Comparison of ENCODE assay signal across 17 cellular contexts in the genomic region with DNA sequence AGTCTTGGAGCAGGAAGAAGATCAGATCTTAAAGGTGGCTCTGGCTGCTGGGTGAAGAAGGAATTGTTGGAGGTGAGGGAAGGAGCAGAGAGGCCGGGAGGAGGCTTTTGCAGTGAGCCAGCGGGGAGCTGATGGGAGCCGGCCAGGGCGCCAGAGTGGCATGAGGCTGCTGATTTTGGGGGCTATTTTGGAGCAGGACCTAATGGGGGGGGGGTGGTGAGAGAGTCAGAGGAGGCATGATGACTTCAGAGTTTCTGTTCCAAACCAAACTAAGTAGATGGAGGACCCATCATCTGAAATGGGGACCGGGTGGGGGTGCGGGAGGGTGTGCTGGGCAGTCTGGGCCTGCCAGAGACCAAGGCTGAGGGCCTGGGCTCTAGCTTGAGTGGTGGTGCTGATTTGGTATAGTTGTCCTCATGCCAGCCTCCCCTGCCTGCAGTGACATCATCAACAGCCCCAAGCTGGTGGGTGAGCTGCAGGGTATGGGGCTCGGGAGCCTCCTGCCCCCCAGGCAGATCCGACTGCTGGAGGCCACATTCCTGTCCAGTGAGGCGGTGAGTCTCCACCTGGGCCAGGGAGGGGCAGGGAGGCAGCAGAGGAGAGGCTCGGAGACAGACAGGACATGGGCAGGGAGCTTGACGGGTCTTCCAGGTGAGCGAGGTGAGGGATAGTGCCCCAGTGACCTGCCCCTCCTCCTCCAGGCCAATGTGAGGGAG. TPM values are rescaled to one million over a fixed set of nuclear protein-coding genes. Genes with fewer than 3 reads are reported as not detected.
DNase-seq lines count a peak whose midpoint lies in the region; ATAC-seq, FAIRE-seq and TF ChIP-seq lines count a peak whose summit lies in the region.
"Had no signal": no experiment of that assay in that cellular context is flagged by ENCODE, and none has a peak within 500 bp of the region (broad histone marks: within the 10 kb centered on the region; RNA-seq: fewer than 3 reads in every experiment).

No MANE protein-coding gene starts in this region.

- TF ChIP-seq CTCF in uterus (IDR thresholded peaks at IDR 0.05) (no peak), ascending aorta (IDR thresholded peaks at IDR 0.05) (no peak)

- ATAC-seq in GM18502 (IDR thresholded peaks at IDR 0.05; ENCODE audit: poor library complexity, unreplicated experiment), result no peak
- ATAC-seq: naive thymus-derived CD8-positive, alpha-beta T cell had no signal

- TF ChIP-seq POLR2A in uterus (IDR thresholded peaks at IDR 0.05), result no peak

- DNase-seq in HTR-8/SVneo (ENCODE audit: insufficient read length, low spot score) (no peak), astrocyte of the hippocampus (ENCODE audit: low read depth, low spot score) (peak; percentile 32), left kidney (ENCODE audit: low read depth, low spot score) (peak; percentile 57), uterus (no peak), ascending aorta (ENCODE audit: low spot score in 2 of 2) (no peak), NK-92 (lab: John Stamatoyannopoulos, UW; ENCODE audit: unreplicated experiment) (no peak)
- DNase-seq: activated CD4-positive, alpha-beta T cell treated with anti-CD3 and anti-CD28 coated beads for 1 hour; activated CD8-positive, alpha-beta memory T cell treated with anti-CD3 and anti-CD28 coated beads, Interleukin-2, amount 50 U/mL, for 48 hours; activated naive CD4-positive, alpha-beta T cell treated with anti-CD3 and anti-CD28 coated beads for 36 hours; CD4-positive, alpha-beta memory T cell; HFFc6; NCI-H1105 treated with DMSO at 0.1 percent for 48 hours; retina; SIG-M5 had no signal

- H3K36me3 ChIP-seq in uterus (no peaks in the 10 kb centered on the region), ascending aorta (peaks cover 4 to 8% of the 10 kb centered on the region in 2 donors)

- intact Hi-C loops in uterus (cut with DNase I; ENCODE audit: low total_unique reads) (no loop called here), ascending aorta (cut with DNase I) (no loop called here)

- H3K9me3 ChIP-seq in uterus (no peaks in the 10 kb centered on the region), ascending aorta (no peaks in the 10 kb centered on the region)

- H3K4me3 ChIP-seq in uterus (no peak overlapping the region), ascending aorta (no peak overlapping the region)

- H3K27ac ChIP-seq in uterus (peak overlapping the region; percentile 18 to 47), ascending aorta (no peak overlapping the region)
- H3K27ac ChIP-seq: KMS-11 had no signal

- peaks cover 0 to 20% of the 10 kb centered on the region in 2 donors for H3K4me1 ChIP-seq in uterus
- peaks cover 0 to 4% of the 10 kb centered on the region in 2 donors for H3K4me1 ChIP-seq in ascending aorta

- no peaks in the 10 kb centered on the region for H3K27me3 ChIP-seq in uterus
- no peaks in the 10 kb centered on the region for H3K27me3 ChIP-seq in ascending aorta

- peak; percentile 74 for FAIRE-seq in HTR-8/SVneo (lab: Jason Lieb, UNC)

RNA-seq across cellular contexts. Expression of gene TNFAIP2, which starts 6.2 kb away (rescaled TPM):
- total RNA-seq in uterus (10 to 100 TPM; 29.4 to 81.4 (median 60.6) TPM), ascending aorta (133 TPM)

RNA-seq across cellular contexts. Expression of gene EXOC3L4, which starts 34.9 kb away (rescaled TPM):
- total RNA-seq in uterus (1 to 10 TPM in 1 of 4 donors, under 1 TPM in 2, not detected in 1; under 0.01 to 5.6 (median 0.41) TPM), ascending aorta (not detected)
- total RNA-seq: activated naive CD4-positive, alpha-beta T cell treated with anti-CD3 and anti-CD28 coated beads for 36 hours; CD4-positive, alpha-beta memory T cell; naive thymus-derived CD8-positive, alpha-beta T cell had no signal

RNA-seq across cellular contexts. Expression of gene LBHD2, which starts 45.4 kb away (rescaled TPM):
- total RNA-seq in uterus (not detected), ascending aorta (not detected)
- total RNA-seq: activated naive CD4-positive, alpha-beta T cell treated with anti-CD3 and anti-CD28 coated beads for 36 hours; CD4-positive, alpha-beta memory T cell; HFFc6; naive thymus-derived CD8-positive, alpha-beta T cell had no signal

Comparison
In these comparisons a context has a peak if more than half of its experiments do, and no peak if none do; other contexts are left out.
1. DNase-seq: peak in astrocyte of the hippocampus (single experiment) and left kidney (single experiment); none in HTR-8/SVneo (single experiment), uterus (0 of 2), ascending aorta (0 of 2) and NK-92 (single experiment).
2. H3K27ac ChIP-seq: peak in uterus (2 of 2); none in ascending aorta (0 of 2).